In the genomic region with DNA sequence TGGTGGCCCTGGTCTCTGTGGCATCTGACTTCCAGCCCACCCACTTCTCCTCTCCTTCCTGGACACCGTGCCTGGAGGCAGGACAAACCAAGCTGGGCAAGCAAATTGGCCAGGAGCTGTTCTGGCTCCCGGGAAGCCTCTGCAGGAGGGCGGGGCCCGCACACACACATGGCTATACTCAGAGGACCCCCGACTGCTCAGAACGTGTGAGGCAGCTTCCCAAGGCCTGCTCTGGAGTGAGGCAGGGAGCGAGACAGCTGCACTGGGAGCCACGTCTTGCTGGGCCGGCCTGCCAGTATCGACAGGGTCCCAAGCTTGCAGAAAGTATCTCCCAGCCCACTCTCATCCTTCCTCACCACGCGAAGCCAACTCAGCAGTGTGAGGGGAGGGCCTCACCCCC, we compare ENCODE assay signal across 37 cellular contexts.
"Had no signal": no experiment of that assay in that cellular context is flagged by ENCODE, and none has a peak within 500 bp of the region (broad histone marks: within the 10 kb centered on the region; RNA-seq: fewer than 3 reads in every experiment).

No MANE protein-coding gene starts in this region.

- H3K36me3 Mint-ChIP-seq: activated naive CD4-positive, alpha-beta T cell treated with anti-CD3 and anti-CD28 coated beads, Interleukin-2, amount 50 U/mL, for 72 hours; activated naive CD8-positive, alpha-beta T cell treated with anti-CD3 and anti-CD28 coated beads for 36 hours had no signal

- ATAC-seq: activated CD8-positive, alpha-beta T cell treated with anti-CD3 and anti-CD28 coated beads for 36 hours; activated naive CD4-positive, alpha-beta T cell treated with anti-CD3 and anti-CD28 coated beads, Interleukin-2, amount 50 U/mL, for 72 hours; activated T-cell treated with anti-CD3 and anti-CD28 coated beads, Interleukin-2, amount 50 U/mL, for 4 hours; activated T-cell treated with anti-CD3 and anti-CD28 coated beads, Interleukin-2, amount 50 U/mL, for 72 hours; activated T-helper 17 cell treated with anti-CD3 and anti-CD28 coated beads, Interleukin-2, amount 50 U/mL, for 72 hours; body of pancreas had no signal

- H3K27ac Mint-ChIP-seq: activated B cell treated with CpG ODN at 0.5 μM for 24 hours; activated CD4-positive, alpha-beta memory T cell treated with anti-CD3 and anti-CD28 coated beads for 36 hours; activated CD4-positive, alpha-beta T cell treated with anti-CD3 and anti-CD28 coated beads, Interleukin-2, amount 10 ng/mL, durations not matched to agents 24 days and 14 days; activated CD8-positive, alpha-beta T cell treated with anti-CD3 and anti-CD28 coated beads for 36 hours; activated naive CD4-positive, alpha-beta T cell treated with anti-CD3 and anti-CD28 coated beads for 36 hours; activated naive CD8-positive, alpha-beta T cell treated with anti-CD3 and anti-CD28 coated beads for 36 hours; activated T-cell treated with anti-CD3 and anti-CD28 coated beads, Interleukin-2, amount 50 U/mL, for 72 hours; activated T-helper 1 cell treated with anti-CD3 and anti-CD28 coated beads, Interleukin-12 subunit alpha, Interleukin-12 subunit beta, Interleukin-2, Interleukin-4 antibody, amounts not matched to agents 30 ng/mL and 10 ng/mL and 1 ng/mL, durations not matched to agents 14 hours and 24 hours and 36 hours; activated T-helper 17 cell treated with anti-CD3 and anti-CD28 coated beads, Interleukin-2, amount 50 U/mL, for 72 hours; T-helper 1 cell treated with Interleukin-12 subunit alpha and Interleukin-12 subunit beta and Interleukin-4 antibody, amounts not matched to agents 30 μg/mL and 1 μg/mL, for 36 hours; T-helper 2 cell treated with Interferon-gamma antibody and Interleukin-4, amounts not matched to agents 5 μg/mL and 100 μg/mL, for 36 hours had no signal

- DNase-seq: activated B cell treated with CpG ODN at 0.5 μM for 24 hours; activated CD4-positive, alpha-beta memory T cell treated with anti-CD3 and anti-CD28 coated beads for 36 hours; activated CD4-positive, alpha-beta T cell treated with anti-CD3 and anti-CD28 coated beads for 4 hours; activated CD4-positive, alpha-beta T cell treated with anti-CD3 and anti-CD28 coated beads, Interleukin-2, amount 10 ng/mL, durations not matched to agents 24 days and 14 days; activated CD4-positive, alpha-beta T cell treated with anti-CD3 and anti-CD28 coated beads, Interleukin-2, amount 50 U/mL, for 1 hour; activated CD4-positive, alpha-beta T cell treated with anti-CD3 and anti-CD28 coated beads, Interleukin-2, amount 50 U/mL, for 4 hours; activated CD4-positive, CD25-positive, alpha-beta regulatory T cell treated with anti-CD3 and anti-CD28 coated beads, Interleukin-2, amount 50 U/mL, for 72 hours; activated CD8-positive, alpha-beta memory T cell treated with anti-CD3 and anti-CD28 coated beads, Interleukin-2, amount 50 U/mL, for 4 hours; activated CD8-positive, alpha-beta T cell treated with anti-CD3 and anti-CD28 coated beads for 36 hours; activated effector memory CD4-positive, alpha-beta T cell treated with anti-CD3 and anti-CD28 coated beads, Interleukin-2, amount 50 U/mL, for 16 hours; activated gamma-delta T cell treated with Interleukin-2 at 50 U/mL for 16 hours; activated naive CD4-positive, alpha-beta T cell; activated naive CD4-positive, alpha-beta T cell treated with anti-CD3 and anti-CD28 coated beads for 36 hours; activated naive CD4-positive, alpha-beta T cell treated with anti-CD3 and anti-CD28 coated beads, Interleukin-2, amount 50 U/mL, for 16 hours; activated naive CD8-positive, alpha-beta T cell treated with anti-CD3 and anti-CD28 coated beads for 36 hours; activated T-cell treated with anti-CD3 and anti-CD28 coated beads for 4 hours; activated T-cell treated with anti-CD3 and anti-CD28 coated beads, Interleukin-2, amount 50 U/mL, for 1 hour; activated T-cell treated with anti-CD3 and anti-CD28 coated beads, Interleukin-2, amount 50 U/mL, for 4 hours; activated T-cell treated with anti-CD3 and anti-CD28 coated beads, Interleukin-2, amount 50 U/mL, for 72 hours; adrenal gland; amniotic stem cell; aorta; body of pancreas; brain microvascular endothelial cell; central memory CD4-positive, alpha-beta T cell; cerebellar nuclear complex; T-helper 1 cell; T-helper 2 cell; T-helper 9 cell had no signal

- H3K9me3 ChIP-seq: adrenal gland, body of pancreas, breast epithelium had no signal

- H3K4me1 ChIP-seq: breast epithelium had no signal

- H3K9me3 Mint-ChIP-seq: activated B cell treated with CpG ODN at 0.5 μM for 24 hours; activated CD4-positive, alpha-beta memory T cell treated with anti-CD3 and anti-CD28 coated beads for 36 hours; activated CD4-positive, alpha-beta T cell treated with anti-CD3 and anti-CD28 coated beads, Interleukin-2, amount 10 ng/mL, durations not matched to agents 24 days and 14 days; activated CD8-positive, alpha-beta T cell treated with anti-CD3 and anti-CD28 coated beads for 36 hours; activated naive CD4-positive, alpha-beta T cell treated with anti-CD3 and anti-CD28 coated beads for 36 hours; activated naive CD4-positive, alpha-beta T cell treated with anti-CD3 and anti-CD28 coated beads, Interleukin-2, amount 50 U/mL, for 72 hours; activated naive CD8-positive, alpha-beta T cell treated with anti-CD3 and anti-CD28 coated beads for 36 hours; activated T-cell treated with anti-CD3 and anti-CD28 coated beads, Interleukin-2, amount 50 U/mL, for 4 hours; activated T-cell treated with anti-CD3 and anti-CD28 coated beads, Interleukin-2, amount 50 U/mL, for 72 hours; activated T-helper 1 cell treated with anti-CD3 and anti-CD28 coated beads, Interleukin-12 subunit alpha, Interleukin-12 subunit beta, Interleukin-2, Interleukin-4 antibody, amounts not matched to agents 30 ng/mL and 10 ng/mL and 1 ng/mL, durations not matched to agents 14 hours and 24 hours and 36 hours; activated T-helper 17 cell treated with anti-CD3 and anti-CD28 coated beads, Interleukin-2, amount 50 U/mL, for 72 hours; T-helper 1 cell treated with Interleukin-12 subunit alpha and Interleukin-12 subunit beta and Interleukin-4 antibody, amounts not matched to agents 30 μg/mL and 1 μg/mL, for 36 hours; T-helper 2 cell treated with Interferon-gamma antibody and Interleukin-4, amounts not matched to agents 5 μg/mL and 100 μg/mL, for 36 hours had no signal

- H3K4me3 Mint-ChIP-seq: activated B cell treated with CpG ODN at 0.5 μM for 24 hours; activated CD4-positive, alpha-beta memory T cell treated with anti-CD3 and anti-CD28 coated beads for 36 hours; activated CD4-positive, alpha-beta T cell treated with anti-CD3 and anti-CD28 coated beads, Interleukin-2, amount 10 ng/mL, durations not matched to agents 24 days and 14 days; activated CD8-positive, alpha-beta T cell treated with anti-CD3 and anti-CD28 coated beads for 36 hours; activated naive CD4-positive, alpha-beta T cell treated with anti-CD3 and anti-CD28 coated beads for 36 hours; activated naive CD8-positive, alpha-beta T cell treated with anti-CD3 and anti-CD28 coated beads for 36 hours; activated T-cell treated with anti-CD3 and anti-CD28 coated beads, Interleukin-2, amount 50 U/mL, for 4 hours; activated T-cell treated with anti-CD3 and anti-CD28 coated beads, Interleukin-2, amount 50 U/mL, for 72 hours; activated T-helper 1 cell treated with anti-CD3 and anti-CD28 coated beads, Interleukin-12 subunit alpha, Interleukin-12 subunit beta, Interleukin-2, Interleukin-4 antibody, amounts not matched to agents 30 ng/mL and 10 ng/mL and 1 ng/mL, durations not matched to agents 14 hours and 24 hours and 36 hours; activated T-helper 17 cell treated with anti-CD3 and anti-CD28 coated beads, Interleukin-2, amount 50 U/mL, for 72 hours; T-helper 1 cell treated with Interleukin-12 subunit alpha and Interleukin-12 subunit beta and Interleukin-4 antibody, amounts not matched to agents 30 μg/mL and 1 μg/mL, for 36 hours; T-helper 2 cell treated with Interferon-gamma antibody and Interleukin-4, amounts not matched to agents 5 μg/mL and 100 μg/mL, for 36 hours had no signal

- H3K4me3 ChIP-seq: adrenal gland, body of pancreas, breast epithelium had no signal

- H3K4me1 Mint-ChIP-seq: activated B cell treated with CpG ODN at 0.5 μM for 24 hours; activated CD4-positive, alpha-beta T cell treated with anti-CD3 and anti-CD28 coated beads, Interleukin-2, amount 10 ng/mL, durations not matched to agents 24 days and 14 days; activated naive CD8-positive, alpha-beta T cell treated with anti-CD3 and anti-CD28 coated beads for 36 hours; activated T-helper 17 cell treated with anti-CD3 and anti-CD28 coated beads, Interleukin-2, amount 50 U/mL, for 72 hours had no signal

- H3K27me3 Mint-ChIP-seq: activated B cell treated with CpG ODN at 0.5 μM for 24 hours; activated CD4-positive, alpha-beta memory T cell treated with anti-CD3 and anti-CD28 coated beads for 36 hours; activated CD4-positive, alpha-beta T cell treated with anti-CD3 and anti-CD28 coated beads, Interleukin-2, amount 10 ng/mL, durations not matched to agents 24 days and 14 days; activated CD8-positive, alpha-beta T cell treated with anti-CD3 and anti-CD28 coated beads for 36 hours; activated naive CD8-positive, alpha-beta T cell treated with anti-CD3 and anti-CD28 coated beads for 36 hours; activated T-helper 17 cell treated with anti-CD3 and anti-CD28 coated beads, Interleukin-2, amount 50 U/mL, for 72 hours had no signal

- FAIRE-seq: astrocyte, TTC549 had no signal

- H3K27ac ChIP-seq: adrenal gland, body of pancreas, brain microvascular endothelial cell, breast epithelium had no signal

- H3K36me3 ChIP-seq: brain microvascular endothelial cell had no signal

- H3K27me3 ChIP-seq: adrenal gland, body of pancreas, brain microvascular endothelial cell, breast epithelium had no signal
